Comparison of ENCODE assay signal across 13 cellular contexts in genomic region chr21:14482165-14482564, GRCh38.
DNase-seq lines count a peak whose midpoint lies in the region; TF ChIP-seq lines count a peak whose summit lies in the region.
"Had no signal": no experiment of that assay in that cellular context is flagged by ENCODE, and none has a peak within 500 bp of the region (broad histone marks: within the 10 kb centered on the region; RNA-seq: fewer than 3 reads in every experiment).

No MANE protein-coding gene starts in this region.

- peaks cover 0 to 9% (median 0%) of the 10 kb centered on the region in 4 donors for H3K4me1 ChIP-seq in tibial nerve

- H3K27me3 Mint-ChIP-seq in activated naive CD8-positive, alpha-beta T cell, result no peaks in the 10 kb centered on the region

- H3K4me3 ChIP-seq in NB4 (ENCODE audit: low read depth, low read length) (no peak overlapping the region), tibial nerve (no peak overlapping the region)
- H3K4me3 ChIP-seq: transverse colon had no signal

- H3K36me3 ChIP-seq in tibial nerve, result no peaks in the 10 kb centered on the region
- H3K36me3 ChIP-seq: transverse colon had no signal

- H3K9me3 ChIP-seq in tibial nerve, result no peaks in the 10 kb centered on the region
- H3K9me3 ChIP-seq: transverse colon had no signal

- whole genome bisulfite sequencing in tibial nerve, 2 donors, result 66 to 73% methylated on average over 7 of the region's 7 CpGs

- H3K27ac ChIP-seq in tibial nerve, result no peak overlapping the region

- H3K4me1 Mint-ChIP-seq in activated naive CD8-positive, alpha-beta T cell (ENCODE audit: low read depth), result peaks cover 59% of the 10 kb centered on the region

- TF ChIP-seq POLR2A in NB4 (IDR thresholded peaks at IDR 0.05; ENCODE audit: extremely low read depth, insufficient read length) (no peak), tibial nerve (IDR thresholded peaks at IDR 0.05) (no peak)

- DNase-seq in stimulated activated CD4-positive, alpha-beta T cell treated with anti-CD3 and anti-CD28 coated beads, Interleukin-2, amount 100 ng/mL, for 24 hours, result peak; percentile 22 to 26
- DNase-seq in stimulated activated CD4-positive, alpha-beta T cell treated with anti-CD3 and anti-CD28 coated beads, Interleukin-12 subunit alpha, Interleukin-12 subunit beta, amount 100 ng/mL, for 4 hours, result no peak
- DNase-seq in NB4 (ENCODE audit: low read depth) (peak; percentile 78), tibial nerve (ENCODE audit: low spot score in 2 of 2) (peak in 1 of 2 donors; percentile 11), ecto neural progenitor cell (ENCODE audit: low spot score) (no peak), NCI-H345 treated with DMSO at 0.1 percent for 48 hours (lab: John Stamatoyannopoulos, UW; ENCODE audit: unreplicated experiment) (no peak), superior temporal gyrus (ENCODE audit: extremely low spot score) (no peak)
- DNase-seq: activated CD8-positive, alpha-beta memory T cell treated with anti-CD3 and anti-CD28 coated beads, Interleukin-2, amount 50 U/mL, for 4 hours; DMS153; HFFc6; NCI-H446; transverse colon had no signal

- peaks cover 11% of the 10 kb centered on the region for H3K36me3 Mint-ChIP-seq in activated naive CD8-positive, alpha-beta T cell

- peak; percentile 56 to 70 for TF ChIP-seq EP300 in tibial nerve (IDR thresholded peaks at IDR 0.05)

- TF ChIP-seq CTCF in NB4 (IDR thresholded peaks at IDR 0.05; ENCODE audit: low read depth, low read length), result no peak
- TF ChIP-seq CTCF in tibial nerve (IDR thresholded peaks at IDR 0.05), result no peak

- peak overlapping the region; percentile 99 for H3K27ac Mint-ChIP-seq in activated naive CD8-positive, alpha-beta T cell
- H3K27ac Mint-ChIP-seq: HFFc6 had no signal

- peak overlapping the region; percentile 83 for H3K4me3 Mint-ChIP-seq in activated naive CD8-positive, alpha-beta T cell
- H3K4me3 Mint-ChIP-seq: HFFc6 had no signal

- H3K27me3 ChIP-seq in tibial nerve, result no peaks in the 10 kb centered on the region
- H3K27me3 ChIP-seq: transverse colon had no signal

- no peaks in the 10 kb centered on the region for H3K9me3 Mint-ChIP-seq in activated naive CD8-positive, alpha-beta T cell (ENCODE audit: low read depth)

Comparison
In these comparisons a context has a peak if more than half of its experiments do, and no peak if none do; other contexts are left out.
1. DNase-seq: peak in stimulated activated CD4-positive, alpha-beta T cell treated with anti-CD3 and anti-CD28 coated beads, Interleukin-2, amount 100 ng/mL, for 24 hours (2 of 2) and NB4 (single experiment); none in stimulated activated CD4-positive, alpha-beta T cell treated with anti-CD3 and anti-CD28 coated beads, Interleukin-12 subunit alpha, Interleukin-12 subunit beta, amount 100 ng/mL, for 4 hours (single experiment), ecto neural progenitor cell (single experiment), NCI-H345 treated with DMSO at 0.1 percent for 48 hours (single experiment) and superior temporal gyrus (single experiment).